In genomic region chr21:44302573-44303401, GRCh38 we compare ENCODE assay signal across 9 cellular contexts. TPM values are rescaled to one million over a fixed set of nuclear protein-coding genes. Genes with fewer than 3 reads are reported as not detected.
A peak's percentile ranks its signal among the peaks of the same experiment; 100 is the strongest.
DNase-seq lines count a peak whose midpoint lies in the region; ATAC-seq, FAIRE-seq and TF ChIP-seq lines count a peak whose summit lies in the region.
"Not testable (repeated sequence)": the region's sequence is repeated elsewhere in the genome, so short reads cannot be mapped to it uniquely, and the experiment has no call there.
"Had no signal": no experiment of that assay in that cellular context is flagged by ENCODE, and none has a peak within 500 bp of the region (broad histone marks: within the 10 kb centered on the region; RNA-seq: fewer than 3 reads in every experiment).

No MANE protein-coding gene starts in this region.

- FAIRE-seq in pancreas (lab: Jason Lieb, UNC): not testable (repeated sequence)

- H3K4me3 Mint-ChIP-seq in activated T-helper 17 cell treated with anti-CD3 and anti-CD28 coated beads, Interleukin-2, amount 50 U/mL, for 72 hours: peak overlapping the region; percentile 83
- H3K4me3 Mint-ChIP-seq in dendritic cell treated with granulocyte-macrophage colony-stimulating factor and Interleukin-4, amounts not matched to agents 40 ng/mL and 50 ng/mL, for 4 days: not testable (repeated sequence)

- CTCF ChIA-PET in GM10248 (lab: Yijun Ruan, JAX): interaction anchor here (1.0 to 3.2 kb wide), 2 partner anchors 13 kb away, joined by 3 to 16 read pairs; no protein-coding TSS in a partner anchor

- not testable (repeated sequence) for H3K4me3 ChIP-seq in RWPE2 (ENCODE audit: severe bottlenecking); pancreas

- H3K4me1 Mint-ChIP-seq in activated T-helper 17 cell treated with anti-CD3 and anti-CD28 coated beads, Interleukin-2, amount 50 U/mL, for 72 hours: not testable (repeated sequence)
- peaks cover 65% of the 10 kb centered on the region for H3K4me1 Mint-ChIP-seq in dendritic cell treated with granulocyte-macrophage colony-stimulating factor and Interleukin-4, amounts not matched to agents 40 ng/mL and 50 ng/mL, for 4 days (ENCODE audit: low read depth)

- intact Hi-C loops in dendritic cell treated with granulocyte-macrophage colony-stimulating factor and Interleukin-4, amounts not matched to agents 40 ng/mL and 50 ng/mL, for 4 days (cut with micrococcal nuclease); pancreas (cut with DNase I): not testable (repeated sequence)

- H3K4me1 ChIP-seq in RWPE2 (ENCODE audit: insufficient read depth, poor library complexity, severe bottlenecking): not testable (repeated sequence)
- peaks cover under 1 to 34% (median 5%) of the 10 kb centered on the region in 3 donors for H3K4me1 ChIP-seq in pancreas

- H3K9me3 ChIP-seq in RWPE2 (ENCODE audit: severe bottlenecking); pancreas: not testable (repeated sequence)

- peak; percentile 45 for TF ChIP-seq CTCF in GM10248 (IDR thresholded peaks at IDR 0.05; ENCODE audit: control extremely low read depth, extremely low read depth, low read depth, missing control alignments)
- peak; percentile 38 for TF ChIP-seq CTCF in RWPE2 (IDR thresholded peaks at IDR 0.05; ENCODE audit: poor library complexity, severe bottlenecking)
- TF ChIP-seq CTCF in pancreas (IDR thresholded peaks at IDR 0.05): not testable (repeated sequence)

- POLR2A ChIA-PET in GM10248 (lab: Yijun Ruan, JAX): not testable (repeated sequence)

- peaks cover 16% of the 10 kb centered on the region for H3K36me3 ChIP-seq in RWPE2 (ENCODE audit: low read depth)
- not testable (repeated sequence) for H3K36me3 ChIP-seq in pancreas

- not testable (repeated sequence) for H3K27me3 Mint-ChIP-seq in activated T-helper 17 cell treated with anti-CD3 and anti-CD28 coated beads, Interleukin-2, amount 50 U/mL, for 72 hours; dendritic cell treated with granulocyte-macrophage colony-stimulating factor and Interleukin-4, amounts not matched to agents 40 ng/mL and 50 ng/mL, for 4 days

- peaks cover 43% of the 10 kb centered on the region for H3K36me3 Mint-ChIP-seq in activated T-helper 17 cell treated with anti-CD3 and anti-CD28 coated beads, Interleukin-2, amount 50 U/mL, for 72 hours (ENCODE audit: low read depth)
- peaks cover 73% of the 10 kb centered on the region for H3K36me3 Mint-ChIP-seq in dendritic cell treated with granulocyte-macrophage colony-stimulating factor and Interleukin-4, amounts not matched to agents 40 ng/mL and 50 ng/mL, for 4 days (ENCODE audit: low read depth)

- H3K9me3 Mint-ChIP-seq in activated T-helper 17 cell treated with anti-CD3 and anti-CD28 coated beads, Interleukin-2, amount 50 U/mL, for 72 hours; dendritic cell treated with granulocyte-macrophage colony-stimulating factor and Interleukin-4, amounts not matched to agents 40 ng/mL and 50 ng/mL, for 4 days: not testable (repeated sequence)

- H3K27ac Mint-ChIP-seq in activated T-helper 17 cell treated with anti-CD3 and anti-CD28 coated beads, Interleukin-2, amount 50 U/mL, for 72 hours: peak overlapping the region; percentile 85
- H3K27ac Mint-ChIP-seq in dendritic cell treated with granulocyte-macrophage colony-stimulating factor and Interleukin-4, amounts not matched to agents 40 ng/mL and 50 ng/mL, for 4 days: peak overlapping the region; percentile 85

- 67 to 70% methylated on average over 23 of the region's 23 CpGs for WGBS in pancreas, 2 donors

- not testable (repeated sequence) for DNase-seq in GM10248 (ENCODE audit: extremely low spot score); RWPE2 (ENCODE audit: low spot score)
- DNase-seq in M059J (ENCODE audit: low read depth): peak; percentile 14
- peak; percentile 52 for DNase-seq in left kidney (ENCODE audit: low read depth, low spot score)
- DNase-seq in pancreas: peak in 2 of 6 donors; percentile 50 to 51

- not testable (repeated sequence) for H3K27ac ChIP-seq in RWPE2 (ENCODE audit: poor library complexity, severe bottlenecking)
- peak overlapping the region in 2 of 4 donors; percentile 36 to 42 for H3K27ac ChIP-seq in pancreas

- ATAC-seq in RWPE2 (ENCODE audit: low read depth); activated T-helper 17 cell treated with anti-CD3 and anti-CD28 coated beads, Interleukin-2, amount 50 U/mL, for 72 hours (replicated peaks): not testable (repeated sequence)
- ATAC-seq in pancreas: peak in 3 of 4 donors; percentile 24 to 47 (median 34)

- H3K27me3 ChIP-seq in RWPE2 (ENCODE audit: insufficient read depth, poor library complexity, severe bottlenecking); pancreas: not testable (repeated sequence)

RNA-seq across cellular contexts. Expression of gene PFKL, which starts 2.9 kb away (rescaled TPM):
- total RNA-seq in M059J (2014; rRNA removed; shearing (Covaris generic)): 129 and 226 TPM in 2 replicates
- 100 to 1,000 TPM; 150 to 184 TPM for total RNA-seq in activated T-helper 17 cell treated with anti-CD3 and anti-CD28 coated beads, Interleukin-2, amount 50 U/mL, for 72 hours
- 10 to 100 TPM; 40.0 to 67.9 (median 48.5) TPM for total RNA-seq in pancreas
- 100 to 1,000 TPM in 1 of 2 donors, 10 to 100 TPM in 1; 89.0 to 120 TPM for polyA plus RNA-seq in pancreas

RNA-seq across cellular contexts. Expression of gene AIRE, which starts 17.1 kb away (rescaled TPM):
- not detected in 2 replicates for total RNA-seq in M059J (2014; rRNA removed; shearing (Covaris generic))
- total RNA-seq in activated T-helper 17 cell treated with anti-CD3 and anti-CD28 coated beads, Interleukin-2, amount 50 U/mL, for 72 hours: not detected
- not detected for total RNA-seq in pancreas
- polyA plus RNA-seq in pancreas: under 1 TPM in 1 of 2 donors, not detected in 1; 0.02 TPM
- total RNA-seq: right atrium auricular region had no signal
- polyA plus RNA-seq: lung had no signal

RNA-seq across cellular contexts. Expression of gene CFAP410, which starts 36.4 kb away (rescaled TPM):
- total RNA-seq in M059J (2014; rRNA removed; shearing (Covaris generic)): 30.5 and 33.4 TPM in 2 replicates
- total RNA-seq in activated T-helper 17 cell treated with anti-CD3 and anti-CD28 coated beads, Interleukin-2, amount 50 U/mL, for 72 hours: 10 to 100 TPM; 13.7 to 16.4 TPM
- 10 to 100 TPM; 10.3 to 20.1 (median 15.2) TPM for total RNA-seq in pancreas
- 100 to 1,000 TPM in 1 of 2 donors, 10 to 100 TPM in 1; 83.9 to 118 TPM for polyA plus RNA-seq in pancreas

RNA-seq across cellular contexts. Expression of gene DNMT3L, which starts 41.1 kb away (rescaled TPM):
- total RNA-seq in M059J (2014; rRNA removed; shearing (Covaris generic)): not detected in 2 replicates
- total RNA-seq in activated T-helper 17 cell treated with anti-CD3 and anti-CD28 coated beads, Interleukin-2, amount 50 U/mL, for 72 hours: not detected
- not detected for total RNA-seq in pancreas
- polyA plus RNA-seq in pancreas: not detected
- total RNA-seq: lung, right atrium auricular region had no signal
- polyA plus RNA-seq: lung had no signal

RNA-seq across cellular contexts. Expression of gene TRPM2, which starts 50.6 kb away (rescaled TPM):
- 0.99 and 1.3 TPM in 2 replicates for total RNA-seq in M059J (2014; rRNA removed; shearing (Covaris generic))
- 10 to 100 TPM; 10.7 to 25.6 TPM for total RNA-seq in activated T-helper 17 cell treated with anti-CD3 and anti-CD28 coated beads, Interleukin-2, amount 50 U/mL, for 72 hours
- total RNA-seq in pancreas: 1 to 10 TPM in 3 of 6 donors, under 1 TPM in 3; 0.46 to 8.7 (median 1.3) TPM
- 1 to 10 TPM; 4.0 to 5.0 TPM for polyA plus RNA-seq in pancreas
